Comparison of ENCODE assay signal across 1 cellular context in the genomic region with DNA sequence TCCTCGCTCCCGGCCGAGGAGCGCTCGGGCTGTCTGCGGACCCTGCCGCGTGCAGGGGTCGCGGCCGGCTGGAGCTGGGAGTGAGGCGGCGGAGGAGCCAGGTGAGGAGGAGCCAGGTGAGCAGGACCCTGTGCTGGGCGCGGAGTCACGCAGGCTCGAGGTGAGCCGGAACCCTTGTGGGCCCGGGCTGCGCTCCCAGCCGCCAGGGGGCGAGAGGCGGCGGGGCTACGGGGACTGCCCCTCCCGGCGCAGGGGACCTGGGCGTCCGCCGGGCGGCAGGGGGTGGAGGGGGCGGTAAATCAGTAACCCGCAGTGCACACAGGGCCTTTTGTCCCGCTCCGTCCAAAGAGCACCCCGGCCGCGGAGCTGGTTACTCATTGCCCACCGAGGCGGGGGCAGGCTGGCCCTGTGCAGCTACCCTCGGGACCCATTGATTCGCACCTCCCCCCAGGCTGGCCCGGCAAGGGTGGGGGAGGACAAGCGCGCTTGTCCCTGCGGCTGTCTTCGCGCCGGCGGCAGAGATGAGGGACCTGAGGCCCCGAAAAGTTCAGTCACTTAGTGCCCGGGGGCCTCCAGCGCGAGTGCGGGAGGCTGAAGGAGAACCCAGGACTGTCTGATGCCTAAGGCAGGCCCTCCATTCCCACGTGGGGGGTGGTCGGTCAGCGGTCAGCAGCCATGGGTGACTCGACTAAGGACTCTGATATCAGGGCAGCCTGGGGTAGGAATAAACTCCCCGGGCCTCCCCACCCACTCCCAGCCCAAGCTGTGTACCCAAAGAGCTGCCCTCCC.
TF ChIP-seq lines count a peak whose summit lies in the region.

No MANE protein-coding gene starts in this region.

TF ChIP-seq in A549, 52 proteins besides CTCF, POLR2A, EP300 and RAD21 (continued from another document):
- TF ChIP-seq TFCP2L1 (CRISPR knock-in tag; IDR thresholded peaks at IDR 0.05) = no peak
